ENCODE assay signal across 8 cellular contexts in genomic region chr1:220994671-220995070, GRCh38.
"Had no signal": no experiment of that assay in that cellular context is flagged by ENCODE, and none has a peak within 500 bp of the region (broad histone marks: within the 10 kb centered on the region; RNA-seq: fewer than 3 reads in every experiment).

No MANE protein-coding gene starts in this region.

- H3K4me1 Mint-ChIP-seq: GM23338 had no signal

- ATAC-seq: GM23338, HCT116 had no signal

- DNase-seq: GM23248, GOT3, H7, H9, HCEC 1CT, HFFc6 had no signal

- H3K9me3 Mint-ChIP-seq: HFFc6 had no signal

- H3K27ac Mint-ChIP-seq: GM23338, H9, HFFc6 had no signal

- H3K4me3 Mint-ChIP-seq: GM23338, H9, HFFc6 had no signal
